ENCODE assay signal across 2 cellular contexts in genomic region chr5:81086881-81087281, GRCh38.
TF ChIP-seq lines count a peak whose summit lies in the region.

No MANE protein-coding gene starts in this region.

TF ChIP-seq in IMR-90, 13 proteins besides CTCF, POLR2A, EP300 and RAD21:
- TF ChIP-seq CEBPB (IDR thresholded peaks at IDR 0.05; ENCODE audit: low read depth, low read length), result no peak
- no peak for TF ChIP-seq ELK1 (IDR thresholded peaks at IDR 0.05; ENCODE audit: borderline replicate concordance, low read depth, low read length)
- TF ChIP-seq USF2 (IDR thresholded peaks at IDR 0.05; ENCODE audit: low read depth, low read length), result no peak
- TF ChIP-seq FOS (IDR thresholded peaks at IDR 0.05; ENCODE audit: low read depth, low read length), result no peak

TF ChIP-seq in K562, 482 proteins besides CTCF, POLR2A, EP300 and RAD21:
- TF ChIP-seq CXXC5 (CRISPR knock-in tag; IDR thresholded peaks at IDR 0.05) (peak; percentile 48; the same call in 1 of the 2 replicates), RAD51 (IDR thresholded peaks at IDR 0.05; ENCODE audit: borderline replicate concordance, low read depth) (peak; percentile 51; the same call in 1 of the 2 replicates), TFAP4 (CRISPR knock-in tag; IDR thresholded peaks at IDR 0.05; ENCODE audit: borderline replicate concordance) (peak; percentile 42; the same call in 1 of the 2 replicates), GABPA (tag; conservative IDR thresholded peaks at IDR 0.05; ENCODE audit: low read depth) (peak; percentile 24; the same call in 1 of the 2 replicates), MGA (IDR thresholded peaks at IDR 0.05) (peak; percentile 77), NFIC (IDR thresholded peaks at IDR 0.05) (peak; percentile 60), L3MBTL2 (IDR thresholded peaks at IDR 0.05) (peak; percentile 71), ELF1 (tag; IDR thresholded peaks at IDR 0.05) (0 out of 2 replicates have a peak, but pooled peaks have one; percentile 19), PURB (CRISPR knock-in tag; IDR thresholded peaks at IDR 0.05; ENCODE audit: low read depth) (no peak), HNRNPL (IDR thresholded peaks at IDR 0.05; ENCODE audit: low read depth, low read length) (no peak), NCOA6 (IDR thresholded peaks at IDR 0.05) (no peak), USF1 (CRISPR knock-in tag; IDR thresholded peaks at IDR 0.05) (peak; percentile 58), TFE3 (CRISPR knock-in tag; IDR thresholded peaks at IDR 0.05) (peak; percentile 64), PHF20 (IDR thresholded peaks at IDR 0.05; ENCODE audit: partially characterized antibody) (peak; percentile 32), E2F6 (IDR thresholded peaks at IDR 0.05; ENCODE audit: borderline replicate concordance in 1 of 2, extremely low read depth in 1 of 2, insufficient read depth in 1 of 2, insufficient read length in 1 of 2, low read depth in 1 of 2, low read length in 1 of 2, poor library complexity in 1 of 2, severe bottlenecking in 1 of 2) (peak; percentile 25 to 35), CSDE1 (IDR thresholded peaks at IDR 0.05) (no peak), ZNF740 (CRISPR knock-in tag; IDR thresholded peaks at IDR 0.05) (peak; percentile 81; the same call in 1 of the 2 replicates), ZNF740 (tag; IDR thresholded peaks at IDR 0.05) (peak in 1 of 2 experiments; percentile 60; a peak in 1 of 4 replicates), USF2 (CRISPR knock-in tag; IDR thresholded peaks at IDR 0.05) (peak; percentile 73)
